Comparison of ENCODE assay signal across 8 cellular contexts in the genomic region with DNA sequence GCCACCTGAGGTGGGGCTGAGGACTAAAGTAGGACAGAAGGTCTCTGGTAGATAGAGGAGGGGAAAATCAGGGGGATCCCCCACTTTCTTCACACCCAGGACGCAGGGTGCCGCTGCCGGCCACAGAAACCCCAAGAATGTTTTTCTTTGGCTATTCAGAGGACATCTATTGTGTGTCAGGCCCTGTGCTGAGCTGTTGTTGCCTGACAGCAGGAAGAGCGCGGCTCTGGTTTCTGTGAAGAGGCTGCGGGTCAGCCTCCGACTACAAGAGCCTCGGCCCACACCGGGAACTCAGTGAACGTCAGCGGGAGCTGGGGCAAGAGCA. TPM values are rescaled to one million over a fixed set of nuclear protein-coding genes. Genes with fewer than 3 reads are reported as not detected.
DNase-seq lines count a peak whose midpoint lies in the region; ATAC-seq, FAIRE-seq and TF ChIP-seq lines count a peak whose summit lies in the region.

No MANE protein-coding gene starts in this region.

- H3K4me3 ChIP-seq in K562 (peak overlapping the region; percentile 66), left lung (peak overlapping the region; percentile 65 to 82)

- intact Hi-C loops in K562 (cut with micrococcal nuclease) = loop anchor here (2.0 to 5.0 kb wide), 2 partner anchors 43 to 300 kb away; no protein-coding TSS in a partner anchor
- intact Hi-C loops in left lung (cut with DNase I) = loop anchor here in 1 of 2 donors (10.0 kb wide), 1 partner anchor 93 kb away; the partner anchor contains the start of gene ARID1A

- H3K27me3 ChIP-seq in K562 (ENCODE audit: control insufficient read depth in 2 of 2, insufficient read depth in 2 of 2, low read length in 2 of 2) (no peaks in the 10 kb centered on the region), left lung (no peaks in the 10 kb centered on the region)

- in situ Hi-C loops in K562 (cut with MboI) = no loop called here

- H2AFZ ChIP-seq in K562 (ENCODE audit: low read depth, low read length) = peak overlapping the region; percentile 94

- no peak for TF ChIP-seq EP300 in K562 (IDR thresholded peaks at IDR 0.05; ENCODE audit: low read length)

- no peaks in the 10 kb centered on the region for H4K20me1 ChIP-seq in K562 (replicated peaks; ENCODE audit: control insufficient read depth, insufficient read depth, low read length)

- H3K4me1 ChIP-seq in K562 (replicated peaks in 1 of 2; ENCODE audit: control insufficient read depth in 2 of 2, insufficient read depth in 2 of 2, low read length in 2 of 2) (peaks cover 60 to 84% of the 10 kb centered on the region in 2 experiments), left lung (peaks cover 32 to 67% of the 10 kb centered on the region in 2 donors)

- H3K9me3 ChIP-seq in K562 (replicated peaks; ENCODE audit: control insufficient read depth, insufficient read depth, low read depth, low read length) (no peaks in the 10 kb centered on the region), left lung (no peaks in the 10 kb centered on the region)

- TF ChIP-seq POLR2A in K562 (conservative IDR thresholded peaks at IDR 0.05) = no peak

- H3K27ac ChIP-seq in RWPE1 (peak overlapping the region; percentile 98), K562 (ENCODE audit: extremely low read depth, low read depth, low read length) (peak overlapping the region; percentile 98), left lung (peak overlapping the region; percentile 99 to 100)

- TF ChIP-seq RAD21 in K562 (CRISPR knock-in tag; conservative IDR thresholded peaks at IDR 0.05 in 1 of 2, IDR thresholded peaks at IDR 0.05 in 1 of 2) = no peak

- peak overlapping the region; percentile 96 for H3K4me2 ChIP-seq in K562 (ENCODE audit: insufficient read depth, low read length)

- FAIRE-seq in K562 (lab: Jason Lieb, UNC) = no peak

- CTCF ChIA-PET in RWPE1 (lab: Yijun Ruan, JAX) (interaction anchor here (0.6 to 5.2 kb wide), 2 partner anchors 110 to 187 kb away, joined by 3 to 96 read pairs; no protein-coding TSS in a partner anchor), K562 (lab: Yijun Ruan, JAX; ENCODE audit: low intra/inter-chr PET ratio) (interaction anchor here (5.0 kb wide), 1 partner anchor 184 kb away, joined by 80 read pairs; no protein-coding TSS in a partner anchor)

- ATAC-seq in HG02852 (IDR thresholded peaks at IDR 0.05; ENCODE audit: unreplicated experiment) (peak; percentile 53), K562 (peak; percentile 7), left lung (peak; percentile 3)

- TSS peak; percentile 84 for BruUV-seq in K562 (replicated peaks; lab: Mats Ljungman, UMichigan)

- no peaks in the 10 kb centered on the region for H3K9me1 ChIP-seq in K562 (ENCODE audit: control insufficient read depth, insufficient read depth, low read length)

- DNase-seq in NCI-H2196 (lab: John Stamatoyannopoulos, UW; ENCODE audit: unreplicated experiment) (peak; percentile 64), NCI-H2196 treated with DMSO at 0.1 percent for 48 hours (lab: John Stamatoyannopoulos, UW; ENCODE audit: unreplicated experiment) (no peak), RWPE1 (ENCODE audit: low spot score) (peak; percentile 20), K562 (ENCODE audit: extremely low read depth in 1 of 4, low spot score in 3 of 4) (peak in 2 of 4 experiments; percentile 51 to 54), left lung (no peak), NCI-H82 treated with DMSO at 0.1 percent for 48 hours (lab: John Stamatoyannopoulos, UW; ENCODE audit: unreplicated experiment) (no peak)
- DNase-seq in stimulated activated CD8-positive, alpha-beta memory T cell treated with anti-CD3 and anti-CD28 coated beads, Interleukin-4, amount 100 ng/mL, for 4 hours (ENCODE audit: low read depth in 2 of 2, low spot score in 1 of 2) = peak; percentile 44 to 60

- H3K9ac ChIP-seq in K562 (ENCODE audit: insufficient read depth in 1 of 2, low read depth in 2 of 2, low read length in 2 of 2) = peak overlapping the region; percentile 97 to 98

- no peak for TF ChIP-seq CTCF in RWPE1 (conservative IDR thresholded peaks at IDR 0.05; ENCODE audit: low read depth)
- peak in 1 of 3 experiments; percentile 17; a peak in 1 of 6 replicates for TF ChIP-seq CTCF in K562 (IDR thresholded peaks at IDR 0.05 in 2 of 3, conservative IDR thresholded peaks at IDR 0.05 in 1 of 3; ENCODE audit: insufficient read depth in 2 of 3, low read depth in 1 of 3, low read length in 3 of 3)
- TF ChIP-seq CTCF in left lung (IDR thresholded peaks at IDR 0.05) = no peak

- H3K36me3 ChIP-seq in K562 (ENCODE audit: control insufficient read depth, insufficient read depth, low read length) (peaks cover 15% of the 10 kb centered on the region), left lung (peaks cover 0 to 8% of the 10 kb centered on the region in 2 donors)

- H3K79me2 ChIP-seq in K562 (ENCODE audit: control insufficient read depth, insufficient read depth, low read length) = peaks cover 60% of the 10 kb centered on the region

- WGBS in K562 (ENCODE audit: insufficient coverage, low coverage, missing lambda C conversion rate) = 0% methylated on average over 11 of the region's 11 CpGs

- POLR2A ChIA-PET in RWPE1 (lab: Yijun Ruan, JAX; ENCODE audit: low non-redundant PET) (interaction anchor here (0.6 to 1.6 kb wide), 3 partner anchors 16 to 175 kb away, joined by 3 to 5 read pairs (median 4); no protein-coding TSS in a partner anchor), K562 (lab: Yijun Ruan, JAX) (interaction anchor here (0.7 to 9.2 kb wide), 17 partner anchors 9 to 310 kb away, joined by 3 to 112 read pairs (median 9); partner anchors contain the start of gene ARID1A)

TF ChIP-seq in K562, 482 proteins besides CTCF, POLR2A, EP300 and RAD21 (continues in another document):
- TF ChIP-seq GTF2E2 (tag; IDR thresholded peaks at IDR 0.05) (peak; percentile 33; the same call in 1 of the 2 replicates), ZNF253 (CRISPR knock-in tag; conservative IDR thresholded peaks at IDR 0.05) (no peak), RBM34 (IDR thresholded peaks at IDR 0.05; ENCODE audit: borderline replicate concordance, insufficient read depth, low read length) (no peak), PBX2 (CRISPR knock-in tag; IDR thresholded peaks at IDR 0.05; ENCODE audit: low read depth) (no peak), PBX2 (tag; conservative IDR thresholded peaks at IDR 0.05; ENCODE audit: low read depth) (no peak)

RNA-seq across cellular contexts. Expression of gene PIGV, which starts 0.4 kb away (rescaled TPM):
- 20.0 and 33.4 TPM in 2 replicates for total RNA-seq in K562 (2011; cell fraction: chromatin; rRNA removed; ENCODE audit: low replicate concordance)
- total RNA-seq in K562 (2011; cell fraction: nucleolus; rRNA removed) = 34.2 and 35.1 TPM in 2 replicates
- total RNA-seq in K562 (2011; cell fraction: nucleoplasm; rRNA removed) = 38.2 and 47.9 TPM in 2 replicates
- total RNA-seq in K562 (2014; rRNA removed) (8.4 and 11.3 TPM in 2 replicates), K562 (2014; rRNA removed; fragmentation: Illumina TruSeq; extraction: Trizol) (11.0 and 11.1 TPM in 2 replicates), K562 (2015; rRNA removed; fragmentation: Illumina TruSeq; extraction: Trizol) (12.0 and 12.2 TPM in 2 replicates), K562 (2021) (11.2 and 14.7 TPM in 2 replicates), left lung (10 to 100 TPM; 15.4 to 16.9 TPM)
- polyA plus RNA-seq in K562 (2011; rRNA removed) (21.8 and 25.5 TPM in 2 replicates), K562 (2014; fragmentation: Illumina TruSeq; extraction: Trizol) (10.8 and 12.7 TPM in 2 replicates), K562 (2014; fragmentation: Nextera tagmentation; extraction: Ambion mirVana) (10 to 100 TPM; 11.3 to 11.7 TPM), K562 (2014; rRNA removed) (9.3 and 9.4 TPM in 2 replicates)
- polyA plus RNA-seq in K562 (2011; cell fraction: cytosol; rRNA removed) = 27.4 and 41.1 TPM in 2 replicates
- polyA plus RNA-seq in K562 (2011; cell fraction: nucleus; rRNA removed) = 33.7 and 36.0 TPM in 2 replicates
- polyA plus RNA-seq in K562 (2012) = 14.0 and 14.4 TPM in 2 replicates
- 21.7 and 27.4 TPM in 2 replicates for polyA minus RNA-seq in K562 (2011; rRNA and poly(A)+ RNA removed)
- 8.1 and 9.8 TPM in 2 replicates for polyA minus RNA-seq in K562 (2011; cell fraction: cytosol; rRNA and poly(A)+ RNA removed)
- 10.8 and 16.6 TPM in 2 replicates for polyA minus RNA-seq in K562 (2011; cell fraction: nucleus; rRNA and poly(A)+ RNA removed)

RNA-seq across cellular contexts. Expression of gene ZDHHC18, which starts 39.1 kb away (rescaled TPM):
- 27.0 and 63.1 TPM in 2 replicates for total RNA-seq in K562 (2011; cell fraction: chromatin; rRNA removed; ENCODE audit: low replicate concordance)
- total RNA-seq in K562 (2011; cell fraction: nucleolus; rRNA removed) = 34.0 and 36.3 TPM in 2 replicates
- 42.0 and 65.9 TPM in 2 replicates for total RNA-seq in K562 (2011; cell fraction: nucleoplasm; rRNA removed)
- 8.2 and 12.4 TPM in 2 replicates for total RNA-seq in K562 (2014; rRNA removed)
- total RNA-seq in K562 (2014; rRNA removed; fragmentation: Illumina TruSeq; extraction: Trizol) = 9.5 and 15.5 TPM in 2 replicates
- total RNA-seq in K562 (2015; rRNA removed; fragmentation: Illumina TruSeq; extraction: Trizol) = 13.3 and 15.8 TPM in 2 replicates
- 27.4 and 28.9 TPM in 2 replicates for total RNA-seq in K562 (2021)
- polyA plus RNA-seq in K562 (2011; rRNA removed) = 31.6 and 51.2 TPM in 2 replicates
- 57.8 and 57.9 TPM in 2 replicates for polyA plus RNA-seq in K562 (2011; cell fraction: cytosol; rRNA removed)
- 92.6 and 97.0 TPM in 2 replicates for polyA plus RNA-seq in K562 (2011; cell fraction: nucleus; rRNA removed)
- polyA plus RNA-seq in K562 (2012) = 20.4 and 29.5 TPM in 2 replicates
- polyA plus RNA-seq in K562 (2014; fragmentation: Illumina TruSeq; extraction: Trizol) = 31.0 and 35.6 TPM in 2 replicates
- polyA plus RNA-seq in K562 (2014; fragmentation: Nextera tagmentation; extraction: Ambion mirVana) = under 1 TPM; 0.42 to 0.45 TPM
- polyA plus RNA-seq in K562 (2014; rRNA removed) = 23.7 and 27.8 TPM in 2 replicates
- polyA minus RNA-seq in K562 (2011; rRNA and poly(A)+ RNA removed) = 22.2 and 27.6 TPM in 2 replicates
- polyA minus RNA-seq in K562 (2011; cell fraction: cytosol; rRNA and poly(A)+ RNA removed) = 25.9 and 31.9 TPM in 2 replicates
- polyA minus RNA-seq in K562 (2011; cell fraction: nucleus; rRNA and poly(A)+ RNA removed) = 9.8 and 16.1 TPM in 2 replicates
- total RNA-seq in left lung = 10 to 100 TPM; 22.8 to 33.4 TPM

Comparison
In these comparisons a context has a peak if more than half of its experiments do, and no peak if none do; other contexts are left out.
1. DNase-seq: peak in NCI-H2196 (single experiment), RWPE1 (single experiment) and stimulated activated CD8-positive, alpha-beta memory T cell treated with anti-CD3 and anti-CD28 coated beads, Interleukin-4, amount 100 ng/mL, for 4 hours (2 of 2); none in NCI-H2196 treated with DMSO at 0.1 percent for 48 hours (single experiment), left lung (0 of 2) and NCI-H82 treated with DMSO at 0.1 percent for 48 hours (single experiment).
2. ATAC-seq: peak in every context shown above with its lines; median percentile 53 in HG02852; 7 in K562; 3 in left lung.
3. Peak in every context shown above with its lines, with median percentiles within 50 percentile points of each other: H3K27ac ChIP-seq.